ENCODE assay signal across 19 cellular contexts in the genomic region with DNA sequence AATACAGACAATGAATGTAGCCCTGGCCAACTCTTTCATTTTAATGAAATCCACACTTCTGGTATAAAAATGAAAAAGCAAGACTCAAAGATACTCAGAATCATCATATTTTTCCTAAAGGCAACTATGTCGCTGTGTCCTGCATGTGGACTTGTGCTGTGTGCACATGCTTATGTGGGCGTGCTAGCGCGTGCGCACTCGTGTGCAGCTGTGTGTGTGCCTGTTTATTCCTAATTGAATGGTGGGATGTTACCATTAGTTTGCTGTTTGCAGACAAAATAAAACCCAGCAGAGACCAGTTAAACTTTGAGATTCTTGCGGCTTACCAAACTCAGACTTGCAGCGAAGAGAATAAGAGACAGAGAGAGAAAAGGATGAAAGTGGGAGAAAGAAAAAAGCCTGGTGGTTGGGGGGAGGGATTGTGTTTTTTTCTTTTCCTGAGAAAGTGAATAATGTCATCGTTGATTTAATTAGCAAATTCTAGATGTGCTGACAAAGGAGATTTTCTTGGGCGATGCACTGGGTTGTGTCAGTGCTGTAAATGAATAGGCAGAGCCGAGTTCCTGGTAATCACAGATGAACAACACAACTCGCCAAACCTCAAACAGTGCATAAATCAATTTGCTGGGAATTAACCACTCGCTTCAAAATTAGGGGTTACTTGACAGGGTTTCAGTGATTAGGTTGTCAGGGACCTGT. TPM values are rescaled to one million over a fixed set of nuclear protein-coding genes. Genes with fewer than 3 reads are reported as not detected.
"Had no signal": no experiment of that assay in that cellular context is flagged by ENCODE, and none has a peak within 500 bp of the region (broad histone marks: within the 10 kb centered on the region; RNA-seq: fewer than 3 reads in every experiment).

No MANE protein-coding gene starts in this region.

- H3K4me3 ChIP-seq: body of pancreas, colonic mucosa, heart right ventricle, lung, upper lobe of left lung had no signal

- H3K36me3 Mint-ChIP-seq: activated naive CD4-positive, alpha-beta T cell treated with anti-CD3 and anti-CD28 coated beads, Interleukin-2, amount 50 U/mL, for 24 hours had no signal

- H3K36me3 ChIP-seq: colonic mucosa, heart right ventricle, neutrophil, upper lobe of left lung had no signal

- H3K9me3 Mint-ChIP-seq: activated CD8-positive, alpha-beta T cell treated with anti-CD3 and anti-CD28 coated beads for 36 hours; activated naive CD4-positive, alpha-beta T cell treated with anti-CD3 and anti-CD28 coated beads, Interleukin-2, amount 50 U/mL, for 24 hours; activated T-cell treated with anti-CD3 and anti-CD28 coated beads, Interleukin-2, amount 50 U/mL, for 4 hours; stimulated activated naive CD8-positive, alpha-beta T cell treated with anti-CD3 and anti-CD28 coated beads, Interleukin-15, Interleukin-2, amounts not matched to agents 100 ng/mL and 50 ng/mL, for 24 hours had no signal

- H3K27ac ChIP-seq: body of pancreas, colonic mucosa, heart right ventricle, neutrophil, upper lobe of left lung had no signal

- DNase-seq: activated CD4-positive, alpha-beta T cell treated with anti-CD3 and anti-CD28 coated beads for 4 hours; activated CD8-positive, alpha-beta T cell treated with anti-CD3 and anti-CD28 coated beads for 36 hours; activated effector memory CD4-positive, alpha-beta T cell treated with Interleukin-2 at 50 U/mL for 16 hours; activated T-cell treated with anti-CD3 and anti-CD28 coated beads, Interleukin-2, amount 50 U/mL, for 4 hours; body of pancreas; central memory CD4-positive, alpha-beta T cell; colonic mucosa; heart right ventricle; left cardiac atrium; small intestine; T-helper 2 cell; upper lobe of left lung had no signal

- H3K9me3 ChIP-seq: body of pancreas, colonic mucosa, heart right ventricle, neutrophil, upper lobe of left lung had no signal

- H3K4me3 Mint-ChIP-seq: activated CD8-positive, alpha-beta T cell treated with anti-CD3 and anti-CD28 coated beads for 36 hours; activated naive CD4-positive, alpha-beta T cell treated with anti-CD3 and anti-CD28 coated beads, Interleukin-2, amount 50 U/mL, for 24 hours; activated T-cell treated with anti-CD3 and anti-CD28 coated beads, Interleukin-2, amount 50 U/mL, for 4 hours; stimulated activated naive CD8-positive, alpha-beta T cell treated with anti-CD3 and anti-CD28 coated beads, Interleukin-15, Interleukin-2, amounts not matched to agents 100 ng/mL and 50 ng/mL, for 24 hours had no signal

- H3K27me3 ChIP-seq: body of pancreas, colonic mucosa, neutrophil, upper lobe of left lung had no signal

- H3K4me1 Mint-ChIP-seq: activated naive CD4-positive, alpha-beta T cell treated with anti-CD3 and anti-CD28 coated beads, Interleukin-2, amount 50 U/mL, for 24 hours had no signal

- ATAC-seq: activated CD8-positive, alpha-beta T cell treated with anti-CD3 and anti-CD28 coated beads for 36 hours; activated T-cell treated with anti-CD3 and anti-CD28 coated beads, Interleukin-2, amount 50 U/mL, for 4 hours; body of pancreas; esophagus mucosa; heart right ventricle; left cardiac atrium had no signal

- FAIRE-seq: frontal cortex, small intestine had no signal

- H3K27ac Mint-ChIP-seq: activated CD8-positive, alpha-beta T cell treated with anti-CD3 and anti-CD28 coated beads for 36 hours; activated naive CD4-positive, alpha-beta T cell treated with anti-CD3 and anti-CD28 coated beads, Interleukin-2, amount 50 U/mL, for 24 hours; stimulated activated naive CD8-positive, alpha-beta T cell treated with anti-CD3 and anti-CD28 coated beads, Interleukin-15, Interleukin-2, amounts not matched to agents 100 ng/mL and 50 ng/mL, for 24 hours had no signal

- H3K4me1 ChIP-seq: body of pancreas, colonic mucosa, heart right ventricle, upper lobe of left lung had no signal

RNA-seq across cellular contexts. Expression of a gene that starts 49.4 kb away (rescaled TPM):
- total RNA-seq: activated CD8-positive, alpha-beta T cell treated with anti-CD3 and anti-CD28 coated beads for 36 hours; activated T-cell treated with anti-CD3 and anti-CD28 coated beads, Interleukin-2, amount 50 U/mL, for 4 hours; body of pancreas; colonic mucosa; esophagus mucosa; frontal cortex; heart right ventricle; left cardiac atrium; lung; temporal lobe; upper lobe of left lung had no signal
- polyA plus RNA-seq: heart right ventricle, lung, small intestine had no signal
